Comparison of ENCODE assay signal across 8 cellular contexts in the genomic region with DNA sequence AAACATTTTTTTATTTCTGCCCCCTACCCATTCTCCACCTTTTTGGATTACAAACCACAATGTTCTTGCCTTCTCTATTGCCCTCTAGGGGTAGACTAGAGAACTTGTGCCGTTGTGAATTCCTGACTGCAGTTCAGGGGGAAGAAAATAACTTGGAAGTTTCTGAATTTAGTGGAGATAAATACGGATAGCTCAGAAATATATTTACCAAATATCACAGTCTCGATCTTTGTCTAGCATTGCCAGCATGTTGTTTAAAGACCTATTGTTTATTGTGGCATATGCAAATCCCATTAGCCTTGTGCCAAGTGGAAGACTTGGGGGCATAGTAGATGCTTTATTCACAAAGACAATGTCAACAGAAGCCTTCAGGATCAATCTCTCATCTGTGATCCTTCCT.
A peak's percentile ranks its signal among the peaks of the same experiment; 100 is the strongest.
DNase-seq lines count a peak whose midpoint lies in the region; ATAC-seq and TF ChIP-seq lines count a peak whose summit lies in the region.

No MANE protein-coding gene starts in this region.

- no peak overlapping the region for H2AFZ ChIP-seq in DND-41 (ENCODE audit: low read depth, low read length)

- no peaks in the 10 kb centered on the region for H4K20me1 ChIP-seq in DND-41 (ENCODE audit: insufficient read depth, low read length)

- H3K9me3 ChIP-seq in DND-41 (ENCODE audit: insufficient read depth, low read length, severe bottlenecking) (no peaks in the 10 kb centered on the region), endodermal cell (ENCODE audit: control insufficient read depth, low read length) (no peaks in the 10 kb centered on the region)

- peak; percentile 56; the same call in 1 of the 3 replicates for ATAC-seq in DND-41 (ENCODE audit: insufficient read depth, low read depth)
- ATAC-seq in GM21526 (IDR thresholded peaks at IDR 0.05; ENCODE audit: low FRiP score, unreplicated experiment), result peak; percentile 68
- ATAC-seq in HG03097 (IDR thresholded peaks at IDR 0.05; ENCODE audit: low FRiP score, unreplicated experiment), result no peak

- H3K4me3 ChIP-seq in DND-41 (ENCODE audit: low read depth in 1 of 2, low read length in 2 of 2) (no peak overlapping the region), endodermal cell (ENCODE audit: low read length) (no peak overlapping the region)

- H3K27me3 Mint-ChIP-seq in endodermal cell (ENCODE audit: insufficient read depth), result peaks cover 13% of the 10 kb centered on the region
- H3K27me3 Mint-ChIP-seq in progenitor cell of endocrine pancreas, result no peaks in the 10 kb centered on the region

- no peak for DNase-seq in DND-41
- peak; percentile 2 for DNase-seq in NCI-H226
- no peak for DNase-seq in endodermal cell
- DNase-seq in progenitor cell of endocrine pancreas (ENCODE audit: low spot score, unreplicated experiment), result no peak
- no peak for DNase-seq in NCI-H774 (lab: John Stamatoyannopoulos, UW)
- DNase-seq in activated CD4-positive, CD25-positive, alpha-beta regulatory T cell treated with anti-CD3 and anti-CD28 coated beads, Interleukin-2, amount 50 U/mL, for 72 hours, result no peak

- H3K4me1 ChIP-seq in DND-41 (ENCODE audit: insufficient read depth, low read length) (no peaks in the 10 kb centered on the region), endodermal cell (ENCODE audit: control insufficient read depth, insufficient read depth, low read length) (no peaks in the 10 kb centered on the region)

- H3K9ac ChIP-seq in DND-41 (ENCODE audit: low read depth, low read length) (no peak overlapping the region), endodermal cell (ENCODE audit: extremely low read depth, low read length, poor library complexity, severe bottlenecking) (no peak overlapping the region)

- no peak overlapping the region for H3K27ac Mint-ChIP-seq in endodermal cell
- H3K27ac Mint-ChIP-seq in progenitor cell of endocrine pancreas, result no peak overlapping the region

- H3K9me3 Mint-ChIP-seq in endodermal cell, result no peaks in the 10 kb centered on the region
- H3K9me3 Mint-ChIP-seq in progenitor cell of endocrine pancreas (ENCODE audit: low read depth), result no peaks in the 10 kb centered on the region

- peaks cover 4% of the 10 kb centered on the region for H3K4me1 Mint-ChIP-seq in endodermal cell
- H3K4me1 Mint-ChIP-seq in progenitor cell of endocrine pancreas (ENCODE audit: low read depth), result peaks cover 7% of the 10 kb centered on the region

- WGBS in endodermal cell (ENCODE audit: insufficient coverage in 1 of 2, insufficient read length in 1 of 2), 2 experiments, result 14% methylated on average over 3 of the region's 3 CpGs; no CpG with 5 or more reads in 1 of the 2 experiments

- TF ChIP-seq CTCF in DND-41 (IDR thresholded peaks at IDR 0.05; ENCODE audit: borderline replicate concordance, extremely low read depth, low read length, poor library complexity, severe bottlenecking) (peak; percentile 74), endodermal cell (conservative IDR thresholded peaks at IDR 0.05) (peak; percentile 90), progenitor cell of endocrine pancreas (IDR thresholded peaks at IDR 0.05; ENCODE audit: unreplicated experiment) (peak; percentile 68)

- H3K36me3 ChIP-seq in DND-41 (ENCODE audit: insufficient read depth, low read length) (no peaks in the 10 kb centered on the region), endodermal cell (ENCODE audit: control insufficient read depth, insufficient read depth, low read length) (no peaks in the 10 kb centered on the region)

- H3K4me3 Mint-ChIP-seq in endodermal cell, result no peak overlapping the region
- no peak overlapping the region for H3K4me3 Mint-ChIP-seq in progenitor cell of endocrine pancreas (ENCODE audit: low read depth)

- H3K4me2 ChIP-seq in DND-41 (ENCODE audit: insufficient read depth, low read length), result no peak overlapping the region

- H3K27me3 ChIP-seq in DND-41 (ENCODE audit: insufficient read depth, low read length, poor library complexity), result no peaks in the 10 kb centered on the region
- H3K27me3 ChIP-seq in endodermal cell (ENCODE audit: control insufficient read depth, insufficient read depth, low read length, poor library complexity, severe bottlenecking), result no peaks in the 10 kb centered on the region

- H3K36me3 Mint-ChIP-seq in endodermal cell (ENCODE audit: low read depth) (no peaks in the 10 kb centered on the region), progenitor cell of endocrine pancreas (ENCODE audit: insufficient read depth) (no peaks in the 10 kb centered on the region)

- H3K79me2 ChIP-seq in DND-41 (ENCODE audit: insufficient read depth, low read length), result no peaks in the 10 kb centered on the region

- H3K27ac ChIP-seq in DND-41 (ENCODE audit: low read length), result no peak overlapping the region
- H3K27ac ChIP-seq in endodermal cell (ENCODE audit: low read depth, low read length), result no peak overlapping the region
